Comparison of ENCODE assay signal across 8 cellular contexts in the genomic region with DNA sequence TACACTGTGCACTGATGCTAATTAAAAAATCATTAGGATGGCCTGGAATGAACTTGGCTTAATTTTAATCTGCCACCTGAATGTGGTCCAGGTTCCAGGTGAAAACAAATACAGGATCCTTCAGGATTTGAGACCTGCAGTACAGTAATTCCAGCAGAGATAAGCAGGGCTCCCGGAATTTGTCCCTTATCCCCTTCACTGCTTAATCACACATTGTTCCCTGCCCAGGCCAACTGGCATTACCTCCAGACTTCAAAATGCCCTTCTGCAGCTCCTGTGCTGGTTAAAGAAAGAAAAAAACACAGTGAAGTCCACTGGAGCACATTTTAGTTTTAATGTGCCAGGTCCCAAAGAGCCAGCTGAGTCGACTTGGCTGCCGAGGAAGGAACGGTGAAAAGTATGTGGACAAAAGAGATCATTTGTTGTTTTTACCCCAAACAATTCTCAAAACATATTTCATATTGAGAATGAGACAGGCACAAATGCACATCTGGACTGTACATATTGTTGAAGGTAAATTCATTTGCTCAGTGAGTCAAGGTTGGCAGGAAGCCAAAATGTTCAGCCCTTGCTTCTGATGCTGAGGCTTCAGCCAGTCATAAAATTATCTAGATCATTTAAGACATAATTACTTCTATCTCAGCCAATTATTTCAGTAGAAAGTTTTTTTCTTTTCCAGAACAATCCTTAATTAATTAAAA. TPM values are rescaled to one million over a fixed set of nuclear protein-coding genes. Genes with fewer than 3 reads are reported as not detected.
DNase-seq lines count a peak whose midpoint lies in the region; ATAC-seq and TF ChIP-seq lines count a peak whose summit lies in the region.

No MANE protein-coding gene starts in this region.

- no peak for TF ChIP-seq EP300 in gastroesophageal sphincter (IDR thresholded peaks at IDR 0.05)

- no peaks in the 10 kb centered on the region for H3K27me3 ChIP-seq in gastroesophageal sphincter

- WGBS in gastroesophageal sphincter (ENCODE audit: low coverage in 1 of 2), 2 donors, result 13 to 27% methylated on average over 3 to 4 of the region's 4 CpGs

- no peak overlapping the region for H3K27ac ChIP-seq in gastroesophageal sphincter

- TF ChIP-seq POLR2A in gastroesophageal sphincter (IDR thresholded peaks at IDR 0.05), result no peak

- in situ Hi-C loops in astrocyte of the spinal cord (cut with HindIII; ENCODE audit: low sequenced_read_pairs), result no loop called here

- no peak for ATAC-seq in gastroesophageal sphincter
- no peak for ATAC-seq in GM21576 (IDR thresholded peaks at IDR 0.05; ENCODE audit: unreplicated experiment)
- ATAC-seq in GM18498 (IDR thresholded peaks at IDR 0.05; ENCODE audit: unreplicated experiment), result no peak
- ATAC-seq in sciatic nerve, result no peak

- no peak for TF ChIP-seq CTCF in astrocyte of the spinal cord (IDR thresholded peaks at IDR 0.05; ENCODE audit: low read depth, low read length)
- TF ChIP-seq CTCF in gastroesophageal sphincter (IDR thresholded peaks at IDR 0.05), result no peak

- DNase-seq in EH (ENCODE audit: low read depth), result peak; percentile 61
- DNase-seq in NCI-H2029 treated with DMSO at 0.1 percent for 48 hours (lab: John Stamatoyannopoulos, UW), result peak; percentile 28
- DNase-seq in astrocyte of the spinal cord (ENCODE audit: low read depth, low spot score), result peak; percentile 79
- peak; percentile 15 for DNase-seq in midbrain (lab: John Stamatoyannopoulos, UW)
- no peak for DNase-seq in sciatic nerve (ENCODE audit: low spot score)

- intact Hi-C loops in sciatic nerve (cut with DNase I), result no loop called here

- H3K9me3 ChIP-seq in gastroesophageal sphincter, result no peaks in the 10 kb centered on the region

- H3K36me3 ChIP-seq in gastroesophageal sphincter, result no peaks in the 10 kb centered on the region

- H3K4me3 ChIP-seq in astrocyte of the spinal cord (ENCODE audit: low read depth, low read length) (no peak overlapping the region), gastroesophageal sphincter (no peak overlapping the region)

- peaks cover 0 to 38% (median 3%) of the 10 kb centered on the region in 3 donors for H3K4me1 ChIP-seq in gastroesophageal sphincter

RNA-seq across cellular contexts. Expression of a gene that starts 28.4 kb away (rescaled TPM):
- total RNA-seq in gastroesophageal sphincter (100 to 1,000 TPM; 118 to 150 (median 138) TPM), sciatic nerve (46.0 TPM)
